ENCODE assay signal across 16 cellular contexts in the genomic region with DNA sequence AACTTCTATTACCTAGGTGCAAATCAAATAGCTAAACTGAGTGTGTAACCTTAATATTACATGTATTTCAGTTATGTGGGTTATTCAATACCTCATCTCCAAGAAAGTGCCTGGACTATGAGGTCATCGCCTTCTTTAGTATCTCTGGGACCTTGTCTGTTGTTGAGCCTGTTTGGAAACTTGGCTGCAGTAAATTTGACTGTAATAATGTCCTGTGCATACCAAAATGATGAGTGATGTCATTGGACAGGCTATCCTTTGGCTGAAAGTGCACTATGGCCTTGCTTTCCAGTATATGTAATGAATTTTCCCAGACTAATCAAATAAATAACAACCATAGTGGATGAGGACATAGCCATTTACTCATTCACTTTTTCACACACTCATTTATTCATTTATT.
DNase-seq lines count a peak whose midpoint lies in the region; ATAC-seq and TF ChIP-seq lines count a peak whose summit lies in the region.
"Had no signal": no experiment of that assay in that cellular context is flagged by ENCODE, and none has a peak within 500 bp of the region (broad histone marks: within the 10 kb centered on the region; RNA-seq: fewer than 3 reads in every experiment).

No MANE protein-coding gene starts in this region.

- H4K5ac ChIP-seq in IMR-90 (ENCODE audit: low read depth, low read length), result no peak overlapping the region

- dilution Hi-C loops in IMR-90 (cut with HindIII; ENCODE audit: low sequenced_read_pairs, unreplicated experiment), result no loop called here

- no peaks in the 10 kb centered on the region for H3K27me3 ChIP-seq in IMR-90 (ENCODE audit: control insufficient read depth, insufficient read depth, low read length)
- no peaks in the 10 kb centered on the region for H3K27me3 ChIP-seq in mesenchymal stem cell (ENCODE audit: control insufficient read depth in 1 of 2, insufficient read depth in 1 of 2, low read length in 2 of 2)
- H3K27me3 ChIP-seq: colonic mucosa, esophagus squamous epithelium had no signal

- H3K9me3 ChIP-seq in IMR-90 (ENCODE audit: control insufficient read depth, insufficient read depth, low read length), result no peaks in the 10 kb centered on the region
- H3K9me3 ChIP-seq in mesenchymal stem cell (ENCODE audit: control insufficient read depth, low read length), result no peaks in the 10 kb centered on the region
- H3K9me3 ChIP-seq: colonic mucosa, esophagus squamous epithelium, psoas muscle had no signal

- no peak for TF ChIP-seq CTCF in AG10803 (conservative IDR thresholded peaks at IDR 0.05; ENCODE audit: low read length)
- TF ChIP-seq CTCF in IMR-90 (conservative IDR thresholded peaks at IDR 0.05; ENCODE audit: low read depth, low read length), result no peak

- H3K56ac ChIP-seq in IMR-90 (ENCODE audit: extremely low read depth, insufficient read depth, low read length), result no peak overlapping the region

- no peak overlapping the region for H2BK15ac ChIP-seq in IMR-90 (ENCODE audit: low read depth, low read length)
- no peak overlapping the region for H2BK15ac ChIP-seq in mesenchymal stem cell (ENCODE audit: low read depth, poor library complexity, severe bottlenecking)

- H3K4ac ChIP-seq in IMR-90 (ENCODE audit: low read depth, low read length) (no peak overlapping the region), mesenchymal stem cell (ENCODE audit: low read depth in 1 of 2, low read length in 2 of 2) (no peak overlapping the region)

- no peaks in the 10 kb centered on the region for H3K4me1 ChIP-seq in IMR-90 (ENCODE audit: control insufficient read depth, insufficient read depth, low read length)
- peaks cover 2% of the 10 kb centered on the region for H3K4me1 ChIP-seq in mesenchymal stem cell (ENCODE audit: control insufficient read depth, insufficient read depth, low read depth, low read length)
- H3K4me1 ChIP-seq: colonic mucosa, esophagus squamous epithelium, psoas muscle had no signal

- no peak overlapping the region for H3K9ac ChIP-seq in IMR-90 (ENCODE audit: low read depth, low read length)
- no peak overlapping the region for H3K9ac ChIP-seq in mesenchymal stem cell (ENCODE audit: low read length)

- no peak overlapping the region for H2AK5ac ChIP-seq in IMR-90 (ENCODE audit: low read depth, low read length)
- H2AK5ac ChIP-seq in mesenchymal stem cell (ENCODE audit: low read length, severe bottlenecking), result no peak overlapping the region

- no peaks in the 10 kb centered on the region for H3K36me3 ChIP-seq in IMR-90 (ENCODE audit: control insufficient read depth, insufficient read depth, low read length)
- H3K36me3 ChIP-seq in mesenchymal stem cell (ENCODE audit: control insufficient read depth in 1 of 2, insufficient read depth in 2 of 2, low read depth in 1 of 2, low read length in 2 of 2), result no peaks in the 10 kb centered on the region
- H3K36me3 ChIP-seq: colonic mucosa, esophagus squamous epithelium had no signal

- DNase-seq in AG10803 (ENCODE audit: low read depth) (peak; percentile 75), IMR-90 (peak; percentile 61), dedifferentiated amniotic fluid mesenchymal stem cell (ENCODE audit: extremely low spot score) (peak; percentile 16), mesenchymal stem cell (peak; percentile 38), erythroblast (lab: John Stamatoyannopoulos, UW) (no peak), SHP77 (lab: John Stamatoyannopoulos, UW) (no peak), NCI-H1436 treated with DMSO at 0.1 percent for 48 hours (lab: John Stamatoyannopoulos, UW) (no peak)
- DNase-seq in activated T-cell treated with anti-CD3 and anti-CD28 coated beads, Interleukin-2, amount 50 U/mL, for 48 hours, result no peak
- DNase-seq: activated B cell treated with CpG ODN at 0.5 μM for 24 hours; activated naive CD4-positive, alpha-beta T cell treated with anti-CD3 and anti-CD28 coated beads, Interleukin-2, amount 10 ng/mL, durations not matched to agents 7 days and 5 days; colonic mucosa; esophagus squamous epithelium; HCEC 1CT; psoas muscle; stimulated activated CD4-positive, alpha-beta T cell treated with anti-CD3 and anti-CD28 coated beads, Interleukin-4, amount 100 ng/mL, for 24 hours had no signal

- no CpG with 5 or more reads among the region's 1 CpG for WGBS in IMR-90 (ENCODE audit: extremely low coverage in 2 of 2, insufficient read length in 1 of 2), 2 experiments
- WGBS in mesenchymal stem cell, result 69% methylated on average over 1 of the region's 1 CpG

- in situ Hi-C loops in IMR-90 (cut with MboI; ENCODE audit: low sequenced_read_pairs), result no loop called here

- H2BK12ac ChIP-seq in mesenchymal stem cell (ENCODE audit: low read length in 2 of 2), result no peak overlapping the region

- peak; percentile 32; the same call in 1 of the 2 replicates for ATAC-seq in IMR-90 (ENCODE audit: low read depth)
- ATAC-seq: stimulated activated memory B cell treated with anti-CD40 and anti-IgM and Interleukin-4, amounts not matched to agents 10 μg/mL and 1 μg/mL and 100 μg/mL, for 72 hours had no signal

- no peak for TF ChIP-seq RAD21 in IMR-90 (IDR thresholded peaks at IDR 0.05; ENCODE audit: low read length)

- H4K91ac ChIP-seq in IMR-90 (ENCODE audit: insufficient read depth, low read depth, low read length) (no peak overlapping the region), mesenchymal stem cell (ENCODE audit: low read length) (no peak overlapping the region)

- no peaks in the 10 kb centered on the region for H3K9me1 ChIP-seq in IMR-90 (ENCODE audit: insufficient read depth, low read length)

- H3K27ac ChIP-seq in IMR-90 (ENCODE audit: insufficient read depth, low read length) (no peak overlapping the region), mesenchymal stem cell (ENCODE audit: low read length, poor library complexity, severe bottlenecking) (peak overlapping the region; percentile 80)
- H3K27ac ChIP-seq: colonic mucosa, esophagus squamous epithelium, psoas muscle had no signal

- H4K8ac ChIP-seq in IMR-90 (ENCODE audit: low read depth in 2 of 2, low read length in 2 of 2), result no peak overlapping the region
- H4K8ac ChIP-seq in mesenchymal stem cell (ENCODE audit: low read length), result no peak overlapping the region

- no peak overlapping the region for H3K4me2 ChIP-seq in IMR-90 (ENCODE audit: low read depth, low read length)
- H3K4me2 ChIP-seq in mesenchymal stem cell (ENCODE audit: low read length, poor library complexity, severe bottlenecking), result no peak overlapping the region

- CTCF ChIA-PET in IMR-90 (lab: Yijun Ruan, JAX), result interaction anchor here (1.3 kb wide), 1 partner anchor 30 kb away, joined by 3 read pairs; no protein-coding TSS in a partner anchor

- no peak overlapping the region for H3K18ac ChIP-seq in IMR-90 (ENCODE audit: low read depth, low read length)
- no peak overlapping the region for H3K18ac ChIP-seq in mesenchymal stem cell (ENCODE audit: low read depth in 1 of 2, low read length in 2 of 2)

- POLR2A ChIA-PET in IMR-90 (lab: Charles Lee; ENCODE audit: unreplicated experiment), result no interaction called here

- H4K20me1 ChIP-seq in IMR-90 (ENCODE audit: insufficient read depth, low read length), result no peaks in the 10 kb centered on the region

- H2BK5ac ChIP-seq in IMR-90 (ENCODE audit: low read depth, low read length, poor library complexity, severe bottlenecking), result no peak overlapping the region
- no peak overlapping the region for H2BK5ac ChIP-seq in mesenchymal stem cell (ENCODE audit: low read depth, low read length, poor library complexity, severe bottlenecking)

- no peak overlapping the region for H2AK9ac ChIP-seq in IMR-90 (replicated peaks; ENCODE audit: low read depth, low read length, poor library complexity)

- H3K14ac ChIP-seq in IMR-90 (replicated peaks; ENCODE audit: low read depth, low read length) (no peak overlapping the region), mesenchymal stem cell (ENCODE audit: low read length in 2 of 2) (no peak overlapping the region)

- H2BK20ac ChIP-seq in IMR-90 (ENCODE audit: low read depth, low read length), result no peak overlapping the region

- H3K4me3 ChIP-seq in AG10803 (ENCODE audit: low read length), result no peak overlapping the region
- no peak overlapping the region for H3K4me3 ChIP-seq in IMR-90 (ENCODE audit: insufficient read depth, low read depth, low read length)
- H3K4me3 ChIP-seq in mesenchymal stem cell (ENCODE audit: insufficient read depth in 1 of 2, low read depth in 1 of 2, low read length in 2 of 2), result no peak overlapping the region
- H3K4me3 ChIP-seq: colonic mucosa, esophagus squamous epithelium, psoas muscle had no signal

- TF ChIP-seq POLR2A in IMR-90 (IDR thresholded peaks at IDR 0.05; ENCODE audit: low read depth, low read length) (no peak), erythroblast (IDR thresholded peaks at IDR 0.05; ENCODE audit: low read length) (no peak)

- no TSS peak for BruUV-seq in IMR-90 (replicated peaks; lab: Mats Ljungman, UMichigan)

- no peak overlapping the region for H2BK120ac ChIP-seq in IMR-90 (ENCODE audit: low read depth, low read length)
- H2BK120ac ChIP-seq in mesenchymal stem cell (ENCODE audit: low read depth, low read length), result no peak overlapping the region

- intact Hi-C loops in IMR-90 (cut with micrococcal nuclease), result no loop called here

- H3K79me1 ChIP-seq in IMR-90 (ENCODE audit: low read depth in 1 of 2, low read length in 2 of 2) (no peaks in the 10 kb centered on the region), mesenchymal stem cell (replicated peaks; ENCODE audit: low read length, poor library complexity, severe bottlenecking) (no peaks in the 10 kb centered on the region)

- no peak overlapping the region for H3K23ac ChIP-seq in IMR-90 (ENCODE audit: low read depth, low read length)
- H3K23ac ChIP-seq in mesenchymal stem cell (ENCODE audit: low read length in 2 of 2), result no peak overlapping the region

- H2AFZ ChIP-seq in IMR-90 (replicated peaks; ENCODE audit: low read length, poor library complexity) (no peak overlapping the region), mesenchymal stem cell (ENCODE audit: low read depth, low read length) (no peak overlapping the region)

TF ChIP-seq in IMR-90, 13 proteins besides CTCF, POLR2A, EP300 and RAD21 (continues in another document):
- TF ChIP-seq RFX5 (IDR thresholded peaks at IDR 0.05; ENCODE audit: low read depth, low read length) (no peak), CHD1 (IDR thresholded peaks at IDR 0.05; ENCODE audit: low read depth, low read length) (no peak), SMC3 (IDR thresholded peaks at IDR 0.05; ENCODE audit: low read depth, low read length) (no peak), FOS (IDR thresholded peaks at IDR 0.05; ENCODE audit: low read depth, low read length) (no peak), NFE2L2 (IDR thresholded peaks at IDR 0.05; ENCODE audit: low read depth, low read length) (no peak), MAZ (IDR thresholded peaks at IDR 0.05; ENCODE audit: borderline replicate concordance, low read depth, low read length) (no peak), RCOR1 (IDR thresholded peaks at IDR 0.05; ENCODE audit: insufficient replicate concordance, low read length) (no peak)
- TF ChIP-seq, protein P1, sequence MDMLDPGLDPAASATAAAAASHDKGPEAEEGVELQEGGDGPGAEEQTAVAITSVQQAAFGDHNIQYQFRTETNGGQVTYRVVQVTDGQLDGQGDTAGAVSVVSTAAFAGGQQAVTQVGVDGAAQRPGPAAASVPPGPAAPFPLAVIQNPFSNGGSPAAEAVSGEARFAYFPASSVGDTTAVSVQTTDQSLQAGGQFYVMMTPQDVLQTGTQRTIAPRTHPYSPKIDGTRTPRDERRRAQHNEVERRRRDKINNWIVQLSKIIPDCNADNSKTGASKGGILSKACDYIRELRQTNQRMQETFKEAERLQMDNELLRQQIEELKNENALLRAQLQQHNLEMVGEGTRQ (IDR thresholded peaks at IDR 0.05; ENCODE audit: low read depth, low read length), result no peak

Comparison
In these comparisons a context has a peak if more than half of its experiments do, and no peak if none do; other contexts are left out.
1. DNase-seq: peak in AG10803 (single experiment), IMR-90 (single experiment), dedifferentiated amniotic fluid mesenchymal stem cell (single experiment) and mesenchymal stem cell (single experiment); none in erythroblast (0 of 2), activated T-cell treated with anti-CD3 and anti-CD28 coated beads, Interleukin-2, amount 50 U/mL, for 48 hours (0 of 2), SHP77 (0 of 2) and NCI-H1436 treated with DMSO at 0.1 percent for 48 hours (single experiment).